In genomic region chr19:5666921-5667610, GRCh38 we compare ENCODE assay signal across 23 cellular contexts. TPM values are rescaled to one million over a fixed set of nuclear protein-coding genes. Genes with fewer than 3 reads are reported as not detected.
DNase-seq lines count a peak whose midpoint lies in the region; ATAC-seq, FAIRE-seq and TF ChIP-seq lines count a peak whose summit lies in the region.
"Had no signal": no experiment of that assay in that cellular context is flagged by ENCODE, and none has a peak within 500 bp of the region (broad histone marks: within the 10 kb centered on the region; RNA-seq: fewer than 3 reads in every experiment).

No MANE protein-coding gene starts in this region.

- peaks cover 3 to 9% of the 10 kb centered on the region in 2 experiments for H4K20me1 ChIP-seq in H1 (replicated peaks in 1 of 2; ENCODE audit: control insufficient read depth in 1 of 2, insufficient read depth in 2 of 2, low read length in 2 of 2)

- no peak overlapping the region for H3K27ac ChIP-seq in CD4-positive, alpha-beta T cell (ENCODE audit: low read depth, low read length)
- H3K27ac ChIP-seq in HUES48 (ENCODE audit: low read depth, low read length): peak overlapping the region; percentile 17
- no peak overlapping the region for H3K27ac ChIP-seq in H1 (ENCODE audit: low read depth, low read length)
- no peak overlapping the region for H3K27ac ChIP-seq in coronary artery
- H3K27ac ChIP-seq: sigmoid colon, testis had no signal

- no peak overlapping the region for H3K14ac ChIP-seq in H1 (ENCODE audit: insufficient read length)

- H3K79me2 ChIP-seq in H1 (ENCODE audit: control insufficient read depth in 1 of 2, insufficient read depth in 2 of 2, low read length in 2 of 2): no peaks in the 10 kb centered on the region

- H2AFZ ChIP-seq in H1 (ENCODE audit: low read length): no peak overlapping the region

- H3K4me3 Mint-ChIP-seq in CD4-positive, alpha-beta T cell: no peak overlapping the region
- H3K4me3 Mint-ChIP-seq: CD4-positive, CD25-positive, alpha-beta regulatory T cell; HFFc6; naive thymus-derived CD8-positive, alpha-beta T cell had no signal

- no peak overlapping the region for H2AK5ac ChIP-seq in H1 (ENCODE audit: low read depth, low read length)

- H3K4me1 Mint-ChIP-seq in CD4-positive, alpha-beta T cell (ENCODE audit: low read depth): no peaks in the 10 kb centered on the region
- H3K4me1 Mint-ChIP-seq: CD4-positive, CD25-positive, alpha-beta regulatory T cell had no signal

- H3K23ac ChIP-seq in H1 (ENCODE audit: insufficient read length): no peak overlapping the region

- H4K91ac ChIP-seq in H1 (replicated peaks; ENCODE audit: insufficient read length, low read length): no peak overlapping the region

- no peak overlapping the region for H3K56ac ChIP-seq in H1 (replicated peaks; ENCODE audit: insufficient read length, low read depth, low read length)

- TF ChIP-seq RAD21 in H1 (IDR thresholded peaks at IDR 0.05 in 1 of 2, conservative IDR thresholded peaks at IDR 0.05 in 1 of 2; ENCODE audit: low read depth in 2 of 2, low read length in 2 of 2): no peak

- no peak overlapping the region for H3K4me3 ChIP-seq in HUES48 (ENCODE audit: low read depth, low read length)
- no peak overlapping the region for H3K4me3 ChIP-seq in H1 (ENCODE audit: extremely low read depth in 1 of 4, insufficient read depth in 2 of 4, low read depth in 3 of 4, low read length in 4 of 4)
- H3K4me3 ChIP-seq in mucosa of descending colon: no peak overlapping the region
- no peak overlapping the region for H3K4me3 ChIP-seq in coronary artery
- H3K4me3 ChIP-seq: sigmoid colon, testis had no signal

- H2BK120ac ChIP-seq in H1 (replicated peaks; ENCODE audit: low read depth, low read length): no peak overlapping the region

- intact Hi-C loops in CD4-positive, alpha-beta T cell (cut with DNase I, micrococcal nuclease): no loop called here
- intact Hi-C loops in mucosa of descending colon (cut with DNase I, micrococcal nuclease): no loop called here

- H4K8ac ChIP-seq in H1 (ENCODE audit: extremely low read depth, insufficient read depth, low read length): peak overlapping the region; percentile 73; the same call in 1 of the 2 replicates

- H2BK15ac ChIP-seq in H1 (ENCODE audit: low read length): no peak overlapping the region

- H3K4me2 ChIP-seq in H1 (ENCODE audit: insufficient read depth in 1 of 2, low read depth in 2 of 2, low read length in 2 of 2): no peak overlapping the region

- no peaks in the 10 kb centered on the region for H3K9me3 ChIP-seq in CD4-positive, alpha-beta T cell (ENCODE audit: control insufficient read depth, low read length)
- H3K9me3 ChIP-seq in HUES48 (ENCODE audit: control insufficient read depth, insufficient read depth, low read length): no peaks in the 10 kb centered on the region
- H3K9me3 ChIP-seq in H1 (ENCODE audit: insufficient read depth in 2 of 2, low read depth in 1 of 2, low read length in 1 of 2): no peaks in the 10 kb centered on the region
- no peaks in the 10 kb centered on the region for H3K9me3 ChIP-seq in mucosa of descending colon
- H3K9me3 ChIP-seq: sigmoid colon, testis had no signal

- H3K27ac Mint-ChIP-seq in CD4-positive, alpha-beta T cell: peak overlapping the region; percentile 58

- no peak overlapping the region for H3K18ac ChIP-seq in H1 (ENCODE audit: extremely low read depth, low read length)

- no peaks in the 10 kb centered on the region for H3K27me3 ChIP-seq in CD4-positive, alpha-beta T cell (ENCODE audit: control insufficient read depth, insufficient read depth, low read length)
- H3K27me3 ChIP-seq in HUES48 (ENCODE audit: control insufficient read depth, insufficient read depth, low read length) (no peaks in the 10 kb centered on the region), H1 (replicated peaks in 1 of 4; ENCODE audit: control insufficient read depth in 3 of 4, extremely low read depth in 1 of 4, insufficient read depth in 3 of 4, low read length in 3 of 4) (no peaks in the 10 kb centered on the region)
- H3K27me3 ChIP-seq: sigmoid colon, testis had no signal

- no peaks in the 10 kb centered on the region for H3K23me2 ChIP-seq in H1 (ENCODE audit: low read depth, low read length)

- no peak overlapping the region for H2BK5ac ChIP-seq in H1 (ENCODE audit: low read depth, low read length)

- H3K4me1 ChIP-seq in HUES48 (ENCODE audit: control insufficient read depth, insufficient read depth, low read length) (peaks cover 7% of the 10 kb centered on the region; the same call in 1 of the 2 replicates), H1 (replicated peaks in 1 of 4; ENCODE audit: control insufficient read depth in 3 of 4, insufficient read depth in 4 of 4, low read length in 3 of 4) (peaks cover 0 to 9% (median 5%) of the 10 kb centered on the region in 4 experiments; a peak in 5 of 7 replicates), mucosa of descending colon (ENCODE audit: low read depth) (no peaks in the 10 kb centered on the region)
- H3K4me1 ChIP-seq: sigmoid colon, testis had no signal

- no peak overlapping the region for H4K5ac ChIP-seq in H1 (ENCODE audit: insufficient read length, low read depth, low read length)

- no peak for TF ChIP-seq EP300 in H1 (IDR thresholded peaks at IDR 0.05; ENCODE audit: borderline replicate concordance in 1 of 2, low read depth in 2 of 2, low read length in 2 of 2)

- H3K27me3 Mint-ChIP-seq in CD4-positive, alpha-beta T cell: no peaks in the 10 kb centered on the region
- H3K27me3 Mint-ChIP-seq: CD4-positive, CD25-positive, alpha-beta regulatory T cell; naive thymus-derived CD8-positive, alpha-beta T cell had no signal

- 88% methylated on average over 21 of the region's 26 CpGs; no CpG with 5 or more reads in 1 of the 2 experiments for WGBS in H1 (ENCODE audit: extremely low coverage in 1 of 2, insufficient coverage in 1 of 2, insufficient read length in 1 of 2, insufficient replicate concordance in 2 of 2, low coverage in 1 of 2, low lambda C conversion rate in 2 of 2, missing lambda C conversion rate in 1 of 2), 2 experiments

- DNase-seq in CD4-positive, alpha-beta T cell: no peak
- DNase-seq in H1 (ENCODE audit: low read depth in 1 of 2, low spot score in 2 of 2): no peak
- no peak for DNase-seq in mucosa of descending colon
- no peak for DNase-seq in NCI-H187 (lab: John Stamatoyannopoulos, UW)
- no peak for DNase-seq in coronary artery (ENCODE audit: low spot score)
- DNase-seq: activated CD4-positive, CD25-positive, alpha-beta regulatory T cell treated with anti-CD3 and anti-CD28 coated beads, Interleukin-2, amount 50 U/mL, for 72 hours; activated CD8-positive, alpha-beta memory T cell treated with anti-CD3 and anti-CD28 coated beads for 24 hours; CD4-positive, CD25-positive, alpha-beta regulatory T cell; GDM1; hippocampal formation; NCI-H1092 treated with DMSO at 0.1 percent for 48 hours; NCI-H2029; NCI-H2227 treated with DMSO at 0.1 percent for 48 hours; NCI-H748 treated with DMSO at 0.1 percent for 48 hours; SHP77; sigmoid colon; testis had no signal

- peaks cover 81% of the 10 kb centered on the region for H3K36me3 ChIP-seq in HUES48 (ENCODE audit: control insufficient read depth, insufficient read depth, low read length)
- H3K36me3 ChIP-seq in H1 (ENCODE audit: control insufficient read depth in 2 of 4, insufficient read depth in 4 of 4, low read length in 3 of 4): peaks cover 40 to 75% (median 59%) of the 10 kb centered on the region in 4 experiments
- H3K36me3 ChIP-seq in mucosa of descending colon (ENCODE audit: low read depth): peaks cover 34% of the 10 kb centered on the region

- no peak overlapping the region for H3K4ac ChIP-seq in H1 (replicated peaks; ENCODE audit: insufficient read length, low read depth, low read length)

- CTCF ChIA-PET in CD4-positive, alpha-beta T cell (lab: Charles Lee): no interaction called here
- CTCF ChIA-PET in H1 (lab: Charles Lee; ENCODE audit: partially characterized antibody): interaction anchor here (1.0 to 2.3 kb wide), 5 partner anchors 9 to 41 kb away, joined by 3 to 11 read pairs (median 4); partner anchors contain the start of gene RPL36

- no peak for ATAC-seq in CD4-positive, alpha-beta T cell (ENCODE audit: poor library complexity)
- peak; percentile 7 for ATAC-seq in mucosa of descending colon
- ATAC-seq in GM21423 (IDR thresholded peaks at IDR 0.05; ENCODE audit: unreplicated experiment): no peak

- no peaks in the 10 kb centered on the region for H3K9me3 Mint-ChIP-seq in CD4-positive, alpha-beta T cell
- H3K9me3 Mint-ChIP-seq: activated naive CD4-positive, alpha-beta T cell treated with anti-CD3 and anti-CD28 coated beads, Interleukin-2, amount 50 U/mL, for 72 hours; CD4-positive, CD25-positive, alpha-beta regulatory T cell; HFFc6 had no signal

- no peak overlapping the region for H2BK12ac ChIP-seq in H1 (ENCODE audit: low read depth, low read length)

- no peak overlapping the region for H2BK20ac ChIP-seq in H1 (ENCODE audit: low read length)

- 0 out of 2 replicates have a peak, but pooled peaks cover 3% of the 10 kb centered on the region for H3K79me1 ChIP-seq in H1 (ENCODE audit: low read depth, low read length)

- FAIRE-seq in H1 (lab: Jason Lieb, UNC): no peak
- FAIRE-seq: frontal cortex had no signal

- no peak for TF ChIP-seq CTCF in CD4-positive, alpha-beta T cell (IDR thresholded peaks at IDR 0.05)
- TF ChIP-seq CTCF in H1 (IDR thresholded peaks at IDR 0.05; ENCODE audit: control extremely low read depth in 1 of 3, insufficient read depth in 1 of 3, low read depth in 1 of 3, low read length in 3 of 3): no peak
- TF ChIP-seq CTCF in mucosa of descending colon (IDR thresholded peaks at IDR 0.05): no peak
- TF ChIP-seq CTCF in coronary artery (IDR thresholded peaks at IDR 0.05): no peak

- TF ChIP-seq POLR2A in H1 (IDR thresholded peaks at IDR 0.05; ENCODE audit: control extremely low read depth in 1 of 2, low read depth in 2 of 2, low read length in 2 of 2): no peak

- H3K9ac ChIP-seq in HUES48 (ENCODE audit: low read depth, low read length) (no peak overlapping the region), H1 (replicated peaks in 1 of 4; ENCODE audit: extremely low read depth in 1 of 4, low read depth in 3 of 4, low read length in 3 of 4) (no peak overlapping the region)

- peaks cover 66% of the 10 kb centered on the region for H3K36me3 Mint-ChIP-seq in CD4-positive, alpha-beta T cell (ENCODE audit: low read depth)

- POLR2A ChIA-PET in CD4-positive, alpha-beta T cell (lab: Charles Lee): no interaction called here
- POLR2A ChIA-PET in H1 (lab: Charles Lee; ENCODE audit: partially characterized antibody): interaction anchor here (0.8 to 4.1 kb wide), 16 partner anchors 10 to 65 kb away, joined by 3 to 17 read pairs (median 4); partner anchors contain the start of genes RPL36, SAFB and SAFB2

RNA-seq across cellular contexts. Expression of gene MICOS13, which starts 13.2 kb away (rescaled TPM):
- 10 to 100 TPM; 21.7 to 23.0 TPM for total RNA-seq in CD4-positive, alpha-beta T cell
- 17.3 and 20.4 TPM in 2 replicates for total RNA-seq in H1 (2021; fragmentation: NEBNext Ultra II Directional; extraction: Animal tissue kit (Norgen Biotek cat#: 25700))
- polyA plus RNA-seq in H1 (2011; rRNA removed): 36.1 and 36.9 TPM in 2 replicates
- polyA plus RNA-seq in H1 (2011; cell fraction: cytosol; rRNA removed): 26.2 TPM
- polyA plus RNA-seq in H1 (2011; cell fraction: nucleus; rRNA removed): 20.9 TPM
- 15.4 to 29.5 TPM (median 24.5 TPM) in 4 replicates for polyA plus RNA-seq in H1 (2012, experiment 1 of 2)
- polyA plus RNA-seq in H1 (2012, experiment 2 of 2): 18.7 TPM
- polyA plus RNA-seq in H1 (2013, experiment 1 of 2): 17.6 TPM
- polyA plus RNA-seq in H1 (2013, experiment 2 of 2): 17.0 TPM
- polyA minus RNA-seq in H1 (2011; rRNA and poly(A)+ RNA removed): 2.6 and 3.4 TPM in 2 replicates
- 10.9 TPM for polyA minus RNA-seq in H1 (2011; cell fraction: cytosol; rRNA and poly(A)+ RNA removed)
- 11.3 TPM for polyA minus RNA-seq in H1 (2011; cell fraction: nucleus; rRNA and poly(A)+ RNA removed)
- 10 to 100 TPM; 70.1 to 73.7 (median 70.9) TPM for total RNA-seq in mucosa of descending colon

RNA-seq across cellular contexts. Expression of gene HSD11B1L, which starts 13.8 kb away (rescaled TPM):
- 1 to 10 TPM; 2.4 to 2.9 TPM for total RNA-seq in CD4-positive, alpha-beta T cell
- 8.2 and 9.5 TPM in 2 replicates for total RNA-seq in H1 (2021; fragmentation: NEBNext Ultra II Directional; extraction: Animal tissue kit (Norgen Biotek cat#: 25700))
- polyA plus RNA-seq in H1 (2011; rRNA removed): 20.6 and 29.4 TPM in 2 replicates
- 22.0 TPM for polyA plus RNA-seq in H1 (2011; cell fraction: cytosol; rRNA removed)
- 22.8 TPM for polyA plus RNA-seq in H1 (2011; cell fraction: nucleus; rRNA removed)
- polyA plus RNA-seq in H1 (2012, experiment 1 of 2): 8.0 to 16.5 TPM (median 12.2 TPM) in 4 replicates
- polyA plus RNA-seq in H1 (2012, experiment 2 of 2): 8.5 TPM
- 10.6 TPM for polyA plus RNA-seq in H1 (2013, experiment 1 of 2)
- polyA plus RNA-seq in H1 (2013, experiment 2 of 2): 10.7 TPM
- 1.6 and 2.3 TPM in 2 replicates for polyA minus RNA-seq in H1 (2011; rRNA and poly(A)+ RNA removed)
- polyA minus RNA-seq in H1 (2011; cell fraction: cytosol; rRNA and poly(A)+ RNA removed): 11.4 TPM
- 4.7 TPM for polyA minus RNA-seq in H1 (2011; cell fraction: nucleus; rRNA and poly(A)+ RNA removed)
- total RNA-seq in mucosa of descending colon: 1 to 10 TPM; 2.3 to 8.2 (median 3.3) TPM

RNA-seq across cellular contexts. Expression of gene RPL36, which starts 23.0 kb away (rescaled TPM):
- 1,000 to 10,000 TPM; 1,509 to 1,565 TPM for total RNA-seq in CD4-positive, alpha-beta T cell
- 1,075 and 1,137 TPM in 2 replicates for total RNA-seq in H1 (2021; fragmentation: NEBNext Ultra II Directional; extraction: Animal tissue kit (Norgen Biotek cat#: 25700))
- polyA plus RNA-seq in H1 (2011; rRNA removed): 730 and 951 TPM in 2 replicates
- 943 TPM for polyA plus RNA-seq in H1 (2011; cell fraction: cytosol; rRNA removed)
- 857 TPM for polyA plus RNA-seq in H1 (2011; cell fraction: nucleus; rRNA removed)
- 996 to 2,048 TPM (median 1,766 TPM) in 4 replicates for polyA plus RNA-seq in H1 (2012, experiment 1 of 2)
- polyA plus RNA-seq in H1 (2012, experiment 2 of 2): 1,380 TPM
- polyA plus RNA-seq in H1 (2013, experiment 1 of 2): 1,979 TPM
- polyA plus RNA-seq in H1 (2013, experiment 2 of 2): 1,903 TPM
- polyA minus RNA-seq in H1 (2011; rRNA and poly(A)+ RNA removed): 131 and 137 TPM in 2 replicates
- polyA minus RNA-seq in H1 (2011; cell fraction: cytosol; rRNA and poly(A)+ RNA removed): 830 TPM
- 332 TPM for polyA minus RNA-seq in H1 (2011; cell fraction: nucleus; rRNA and poly(A)+ RNA removed)
- total RNA-seq in mucosa of descending colon: 100 to 1,000 TPM; 541 to 812 (median 769) TPM

RNA-seq across cellular contexts. Expression of gene SAFB, which starts 44.2 kb away (rescaled TPM):
- 100 to 1,000 TPM; 195 to 200 TPM for total RNA-seq in CD4-positive, alpha-beta T cell
- total RNA-seq in H1 (2021; fragmentation: NEBNext Ultra II Directional; extraction: Animal tissue kit (Norgen Biotek cat#: 25700)): 109 and 110 TPM in 2 replicates
- polyA plus RNA-seq in H1 (2011; rRNA removed): 27.0 and 69.5 TPM in 2 replicates
- polyA plus RNA-seq in H1 (2011; cell fraction: cytosol; rRNA removed): 78.8 TPM
- polyA plus RNA-seq in H1 (2011; cell fraction: nucleus; rRNA removed): 109 TPM
- 76.7 to 104 TPM (median 87.6 TPM) in 4 replicates for polyA plus RNA-seq in H1 (2012, experiment 1 of 2)
- 22.5 TPM for polyA plus RNA-seq in H1 (2012, experiment 2 of 2)
- 49.9 TPM for polyA plus RNA-seq in H1 (2013, experiment 1 of 2)
- polyA plus RNA-seq in H1 (2013, experiment 2 of 2): 48.6 TPM
- polyA minus RNA-seq in H1 (2011; rRNA and poly(A)+ RNA removed): 14.9 and 21.3 TPM in 2 replicates
- 46.4 TPM for polyA minus RNA-seq in H1 (2011; cell fraction: cytosol; rRNA and poly(A)+ RNA removed)
- polyA minus RNA-seq in H1 (2011; cell fraction: nucleus; rRNA and poly(A)+ RNA removed): 44.8 TPM
- total RNA-seq in mucosa of descending colon: 100 to 1,000 TPM in 1 of 3 donors, 10 to 100 TPM in 2; 78.8 to 115 (median 83.3) TPM

RNA-seq across cellular contexts. Expression of gene SAFB2, which starts 44.5 kb away (rescaled TPM):
- total RNA-seq in CD4-positive, alpha-beta T cell: 100 to 1,000 TPM; 238 to 246 TPM
- total RNA-seq in H1 (2021; fragmentation: NEBNext Ultra II Directional; extraction: Animal tissue kit (Norgen Biotek cat#: 25700)): 63.8 and 74.4 TPM in 2 replicates
- 14.8 and 31.1 TPM in 2 replicates for polyA plus RNA-seq in H1 (2011; rRNA removed)
- 21.4 TPM for polyA plus RNA-seq in H1 (2011; cell fraction: cytosol; rRNA removed)
- 72.7 TPM for polyA plus RNA-seq in H1 (2011; cell fraction: nucleus; rRNA removed)
- 40.4 to 68.7 TPM (median 52.6 TPM) in 4 replicates for polyA plus RNA-seq in H1 (2012, experiment 1 of 2)
- polyA plus RNA-seq in H1 (2012, experiment 2 of 2): 15.1 TPM
- polyA plus RNA-seq in H1 (2013, experiment 1 of 2): 37.8 TPM
- polyA plus RNA-seq in H1 (2013, experiment 2 of 2): 31.4 TPM
- polyA minus RNA-seq in H1 (2011; rRNA and poly(A)+ RNA removed): 13.9 and 21.9 TPM in 2 replicates
- 23.3 TPM for polyA minus RNA-seq in H1 (2011; cell fraction: cytosol; rRNA and poly(A)+ RNA removed)
- polyA minus RNA-seq in H1 (2011; cell fraction: nucleus; rRNA and poly(A)+ RNA removed): 44.7 TPM
- total RNA-seq in mucosa of descending colon: 100 to 1,000 TPM in 2 of 3 donors, 10 to 100 TPM in 1; 66.7 to 122 (median 102) TPM
